8 cellular contexts compared by ENCODE assay signal in the genomic region with DNA sequence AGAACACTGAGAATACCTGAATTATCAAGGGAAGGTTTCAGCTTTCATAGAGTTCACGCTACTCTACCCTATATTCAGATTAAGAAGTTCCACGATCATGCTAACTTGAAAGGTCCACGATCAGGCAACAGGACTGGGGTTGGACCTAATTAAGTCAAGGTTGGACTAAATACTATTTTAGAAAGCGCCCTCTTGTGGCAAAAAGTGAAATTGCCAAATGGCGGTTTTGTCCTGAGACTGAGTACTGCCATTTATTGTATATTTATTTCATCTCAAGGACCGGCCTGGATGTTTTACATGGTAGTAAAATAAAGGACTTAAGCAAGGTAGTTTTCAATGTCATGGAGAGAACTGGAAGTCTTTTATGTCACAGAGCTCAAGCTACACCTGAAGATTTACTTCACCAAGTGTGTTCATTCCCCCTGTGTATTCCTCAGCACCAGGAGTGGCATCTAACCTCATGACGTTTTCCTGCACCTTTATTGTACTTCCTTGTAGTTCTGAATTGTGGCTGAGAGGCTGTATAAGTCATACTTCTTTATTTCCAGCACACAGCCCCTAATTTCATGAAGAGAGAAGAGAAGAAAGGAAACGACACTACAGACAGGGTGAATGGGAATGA.
DNase-seq lines count a peak whose midpoint lies in the region; ATAC-seq lines count a peak whose summit lies in the region.

No MANE protein-coding gene starts in this region.

- DNase-seq in NCI-H2107 treated with DMSO at 0.1 percent for 48 hours (lab: John Stamatoyannopoulos, UW; ENCODE audit: unreplicated experiment) (peak; percentile 2), NCI-H2107 (lab: John Stamatoyannopoulos, UW) (no peak), HK-2 (ENCODE audit: unreplicated experiment) (peak; percentile 44), SHP77 treated with DMSO at 0.1 percent for 48 hours (lab: John Stamatoyannopoulos, UW) (peak; percentile 6), iPS DF 19.7 (ENCODE audit: low read depth, low spot score) (peak; percentile 15)
- peak; percentile 49 for DNase-seq in activated naive CD4-positive, alpha-beta T cell treated with Interleukin-2 at 50 U/mL for 16 hours
- peak; percentile 9 to 31 for DNase-seq in stimulated activated CD4-positive, alpha-beta T cell treated with anti-CD3 and anti-CD28 coated beads, Interleukin-1b, Interleukin-23, amount 100 ng/mL, for 1 hour (ENCODE audit: low read depth in 2 of 2)

- ATAC-seq in GM19023 (IDR thresholded peaks at IDR 0.05; ENCODE audit: unreplicated experiment), result no peak
